In genomic region chr3:24538891-24539290, GRCh38 we compare ENCODE assay signal across 15 cellular contexts. TPM values are rescaled to one million over a fixed set of nuclear protein-coding genes. Genes with fewer than 3 reads are reported as not detected.
"Had no signal": no experiment of that assay in that cellular context is flagged by ENCODE, and none has a peak within 500 bp of the region (broad histone marks: within the 10 kb centered on the region; RNA-seq: fewer than 3 reads in every experiment).

No MANE protein-coding gene starts in this region.

- DNase-seq: activated CD4-positive, alpha-beta T cell treated with anti-CD3 and anti-CD28 coated beads, Interleukin-2, amount 50 U/mL, for 1 hour; activated CD4-positive, CD25-positive, alpha-beta regulatory T cell; activated CD8-positive, alpha-beta memory T cell treated with anti-CD3 and anti-CD28 coated beads for 24 hours; activated naive CD4-positive, alpha-beta T cell; activated naive CD8-positive, alpha-beta T cell treated with anti-CD3 and anti-CD28 coated beads, Interleukin-2, amount 10 ng/mL, durations not matched to agents 7 days and 5 days; foreskin melanocyte; islet precursor cell; lower lobe of right lung; naive thymus-derived CD8-positive, alpha-beta T cell; stimulated activated CD4-positive, alpha-beta T cell treated with anti-CD3 and anti-CD28 coated beads, Interleukin-4, amount 100 ng/mL, for 24 hours; stimulated activated naive CD4-positive, alpha-beta T cell had no signal

- H3K9me3 ChIP-seq: breast epithelium, lower lobe of right lung, upper lobe of left lung had no signal

- H3K4me3 ChIP-seq: breast epithelium, lower lobe of right lung, upper lobe of left lung had no signal

- H3K36me3 ChIP-seq: breast epithelium, lower lobe of right lung, upper lobe of left lung had no signal

- ATAC-seq: lower lobe of right lung; naive thymus-derived CD8-positive, alpha-beta T cell had no signal

- H3K4me1 ChIP-seq: breast epithelium, lower lobe of right lung, parathyroid adenoma, upper lobe of left lung had no signal

- H3K27ac ChIP-seq: breast epithelium, epithelial cell of prostate, lower lobe of right lung, parathyroid adenoma, upper lobe of left lung had no signal

- H3K27me3 ChIP-seq: breast epithelium, upper lobe of left lung had no signal

RNA-seq across cellular contexts. Expression of gene THRB, which starts 44.2 kb away (rescaled TPM):
- total RNA-seq: activated naive CD8-positive, alpha-beta T cell treated with anti-CD3 and anti-CD28 coated beads, Interleukin-2, amount 10 ng/mL, durations not matched to agents 7 days and 5 days; naive thymus-derived CD8-positive, alpha-beta T cell had no signal
- polyA plus RNA-seq: naive thymus-derived CD8-positive, alpha-beta T cell had no signal
